ENCODE assay signal across 1 cellular context in the genomic region with DNA sequence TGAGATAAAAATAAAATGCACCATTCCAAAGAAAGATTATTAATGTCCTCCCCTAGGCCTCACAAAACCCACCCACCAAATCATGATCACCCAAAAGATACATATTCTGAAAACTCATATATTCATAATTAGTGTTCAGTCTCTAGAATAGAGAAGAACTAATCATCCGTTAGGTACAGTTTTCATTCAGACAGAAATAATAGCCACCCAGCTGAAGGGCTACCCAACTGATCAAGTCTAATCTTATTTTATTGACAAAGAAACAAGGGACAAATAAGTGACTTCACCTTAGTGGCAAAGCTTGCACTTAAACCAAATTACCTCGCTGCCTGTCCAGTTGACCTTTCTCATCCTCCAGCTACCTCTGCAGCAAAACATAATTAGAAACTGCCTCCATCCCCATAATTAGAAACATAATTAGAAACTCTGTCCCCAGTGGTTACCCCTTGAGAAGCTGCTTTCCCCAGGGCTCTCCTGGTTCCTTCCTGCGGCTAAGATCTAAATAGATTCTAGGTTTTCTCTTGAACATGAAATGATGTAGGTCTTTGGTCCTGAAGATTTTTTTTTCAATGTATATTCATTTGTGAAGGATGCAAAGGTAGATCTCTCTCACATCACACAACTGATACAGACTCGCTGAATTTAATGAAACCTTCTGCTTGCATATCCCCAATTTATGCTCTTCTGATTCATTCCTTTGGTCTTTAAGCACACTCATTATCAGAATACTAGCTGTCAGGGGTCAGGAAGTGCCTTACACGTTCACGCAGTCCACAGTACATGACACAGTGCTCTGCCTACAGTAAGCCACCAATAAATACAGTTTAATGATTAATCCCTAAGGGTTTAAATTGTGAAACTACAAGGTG.
TF ChIP-seq lines count a peak whose summit lies in the region.

No MANE protein-coding gene starts in this region.

TF ChIP-seq in GM12878, 131 proteins besides CTCF, POLR2A, EP300 and RAD21 (continues in another document):
- TF ChIP-seq, protein P1, sequence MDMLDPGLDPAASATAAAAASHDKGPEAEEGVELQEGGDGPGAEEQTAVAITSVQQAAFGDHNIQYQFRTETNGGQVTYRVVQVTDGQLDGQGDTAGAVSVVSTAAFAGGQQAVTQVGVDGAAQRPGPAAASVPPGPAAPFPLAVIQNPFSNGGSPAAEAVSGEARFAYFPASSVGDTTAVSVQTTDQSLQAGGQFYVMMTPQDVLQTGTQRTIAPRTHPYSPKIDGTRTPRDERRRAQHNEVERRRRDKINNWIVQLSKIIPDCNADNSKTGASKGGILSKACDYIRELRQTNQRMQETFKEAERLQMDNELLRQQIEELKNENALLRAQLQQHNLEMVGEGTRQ (IDR thresholded peaks at IDR 0.05; ENCODE audit: borderline replicate concordance, low read depth, low read length): no peak
- TF ChIP-seq RELA (IDR thresholded peaks at IDR 0.05; ENCODE audit: borderline replicate concordance, partially characterized antibody) (no peak), IRF4 (IDR thresholded peaks at IDR 0.05; ENCODE audit: low read depth, low read length) (no peak), IKZF2 (IDR thresholded peaks at IDR 0.05) (peak; percentile 68 to 73), BMI1 (IDR thresholded peaks at IDR 0.05; ENCODE audit: borderline replicate concordance) (0 out of 2 replicates have a peak, but pooled peaks have one; percentile 16), NR2C1 (IDR thresholded peaks at IDR 0.05) (no peak; the same call in 1 of the 2 replicates), EED (IDR thresholded peaks at IDR 0.05; ENCODE audit: low read depth) (no peak), CBX5 (IDR thresholded peaks at IDR 0.05; ENCODE audit: low read depth) (no peak), TAF1 (IDR thresholded peaks at IDR 0.05; ENCODE audit: borderline replicate concordance, low read depth, low read length) (no peak), ZNF274 (IDR thresholded peaks at IDR 0.05; ENCODE audit: insufficient read depth, insufficient read length) (no peak), RB1 (IDR thresholded peaks at IDR 0.05; ENCODE audit: borderline replicate concordance) (no peak), FOXK2 (IDR thresholded peaks at IDR 0.05) (no peak), HDGF (IDR thresholded peaks at IDR 0.05) (no peak), SREBF1 (IDR thresholded peaks at IDR 0.05; ENCODE audit: low read length) (no peak), SMAD1 (IDR thresholded peaks at IDR 0.05; ENCODE audit: low read depth, partially characterized antibody) (peak; percentile 23), TBL1XR1 (IDR thresholded peaks at IDR 0.05; ENCODE audit: low read depth, low read length) (no peak; the same call in 1 of the 2 replicates), SUZ12 (IDR thresholded peaks at IDR 0.05; ENCODE audit: unreplicated experiment) (no peak), SP1 (IDR thresholded peaks at IDR 0.05; ENCODE audit: low read depth, low read length) (no peak), MEF2B (IDR thresholded peaks at IDR 0.05; ENCODE audit: partially characterized antibody, poor library complexity, severe bottlenecking) (peak; percentile 84), TCF3 (IDR thresholded peaks at IDR 0.05; ENCODE audit: borderline replicate concordance, insufficient read depth, low read depth, low read length) (no peak), LARP7 (IDR thresholded peaks at IDR 0.05) (no peak), TCF7 (IDR thresholded peaks at IDR 0.05; ENCODE audit: borderline replicate concordance) (no peak), PAX5 (IDR thresholded peaks at IDR 0.05; ENCODE audit: borderline replicate concordance, low read depth, low read length) (no peak), MTA3 (IDR thresholded peaks at IDR 0.05; ENCODE audit: borderline replicate concordance, low read length) (no peak), ESRRA (IDR thresholded peaks at IDR 0.05; ENCODE audit: low read length) (peak; percentile 15; the same call in 1 of the 2 replicates), ZNF622 (IDR thresholded peaks at IDR 0.05) (no peak), CEBPB (IDR thresholded peaks at IDR 0.05; ENCODE audit: borderline replicate concordance in 1 of 2, low read depth in 2 of 2, low read length in 2 of 2) (no peak), BACH1 (IDR thresholded peaks at IDR 0.05; ENCODE audit: borderline replicate concordance) (no peak), DPF2 (IDR thresholded peaks at IDR 0.05) (peak; percentile 67), RAD51 (IDR thresholded peaks at IDR 0.05) (no peak), ZBED1 (IDR thresholded peaks at IDR 0.05; ENCODE audit: borderline replicate concordance) (no peak), RUNX3 (IDR thresholded peaks at IDR 0.05; ENCODE audit: low read length) (no peak; the same call in 1 of the 2 replicates), ZNF217 (IDR thresholded peaks at IDR 0.05) (no peak), ZNF384 (IDR thresholded peaks at IDR 0.05; ENCODE audit: borderline replicate concordance, low read depth, low read length) (peak; percentile 34; the same call in 1 of the 2 replicates)
- TF ChIP-seq, protein P2, sequence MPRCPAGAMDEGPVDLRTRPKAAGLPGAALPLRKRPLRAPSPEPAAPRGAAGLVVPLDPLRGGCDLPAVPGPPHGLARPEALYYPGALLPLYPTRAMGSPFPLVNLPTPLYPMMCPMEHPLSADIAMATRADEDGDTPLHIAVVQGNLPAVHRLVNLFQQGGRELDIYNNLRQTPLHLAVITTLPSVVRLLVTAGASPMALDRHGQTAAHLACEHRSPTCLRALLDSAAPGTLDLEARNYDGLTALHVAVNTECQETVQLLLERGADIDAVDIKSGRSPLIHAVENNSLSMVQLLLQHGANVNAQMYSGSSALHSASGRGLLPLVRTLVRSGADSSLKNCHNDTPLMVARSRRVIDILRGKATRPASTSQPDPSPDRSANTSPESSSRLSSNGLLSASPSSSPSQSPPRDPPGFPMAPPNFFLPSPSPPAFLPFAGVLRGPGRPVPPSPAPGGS (IDR thresholded peaks at IDR 0.05; ENCODE audit: borderline replicate concordance, insufficient read depth, low read depth, low read length, poor library complexity, severe bottlenecking): no peak
- TF ChIP-seq, protein P3, sequence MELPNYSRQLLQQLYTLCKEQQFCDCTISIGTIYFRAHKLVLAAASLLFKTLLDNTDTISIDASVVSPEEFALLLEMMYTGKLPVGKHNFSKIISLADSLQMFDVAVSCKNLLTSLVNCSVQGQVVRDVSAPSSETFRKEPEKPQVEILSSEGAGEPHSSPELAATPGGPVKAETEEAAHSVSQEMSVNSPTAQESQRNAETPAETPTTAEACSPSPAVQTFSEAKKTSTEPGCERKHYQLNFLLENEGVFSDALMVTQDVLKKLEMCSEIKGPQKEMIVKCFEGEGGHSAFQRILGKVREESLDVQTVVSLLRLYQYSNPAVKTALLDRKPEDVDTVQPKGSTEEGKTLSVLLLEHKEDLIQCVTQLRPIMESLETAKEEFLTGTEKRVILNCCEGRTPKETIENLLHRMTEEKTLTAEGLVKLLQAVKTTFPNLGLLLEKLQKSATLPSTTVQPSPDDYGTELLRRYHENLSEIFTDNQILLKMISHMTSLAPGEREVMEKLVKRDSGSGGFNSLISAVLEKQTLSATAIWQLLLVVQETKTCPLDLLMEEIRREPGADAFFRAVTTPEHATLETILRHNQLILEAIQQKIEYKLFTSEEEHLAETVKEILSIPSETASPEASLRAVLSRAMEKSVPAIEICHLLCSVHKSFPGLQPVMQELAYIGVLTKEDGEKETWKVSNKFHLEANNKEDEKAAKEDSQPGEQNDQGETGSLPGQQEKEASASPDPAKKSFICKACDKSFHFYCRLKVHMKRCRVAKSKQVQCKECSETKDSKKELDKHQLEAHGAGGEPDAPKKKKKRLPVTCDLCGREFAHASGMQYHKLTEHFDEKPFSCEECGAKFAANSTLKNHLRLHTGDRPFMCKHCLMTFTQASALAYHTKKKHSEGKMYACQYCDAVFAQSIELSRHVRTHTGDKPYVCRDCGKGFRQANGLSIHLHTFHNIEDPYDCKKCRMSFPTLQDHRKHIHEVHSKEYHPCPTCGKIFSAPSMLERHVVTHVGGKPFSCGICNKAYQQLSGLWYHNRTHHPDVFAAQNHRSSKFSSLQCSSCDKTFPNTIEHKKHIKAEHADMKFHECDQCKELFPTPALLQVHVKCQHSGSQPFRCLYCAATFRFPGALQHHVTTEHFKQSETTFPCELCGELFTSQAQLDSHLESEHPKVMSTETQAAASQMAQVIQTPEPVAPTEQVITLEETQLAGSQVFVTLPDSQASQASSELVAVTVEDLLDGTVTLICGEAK (IDR thresholded peaks at IDR 0.05; ENCODE audit: borderline replicate concordance): peak; percentile 24; the same call in 1 of the 2 replicates
- TF ChIP-seq, protein P4, sequence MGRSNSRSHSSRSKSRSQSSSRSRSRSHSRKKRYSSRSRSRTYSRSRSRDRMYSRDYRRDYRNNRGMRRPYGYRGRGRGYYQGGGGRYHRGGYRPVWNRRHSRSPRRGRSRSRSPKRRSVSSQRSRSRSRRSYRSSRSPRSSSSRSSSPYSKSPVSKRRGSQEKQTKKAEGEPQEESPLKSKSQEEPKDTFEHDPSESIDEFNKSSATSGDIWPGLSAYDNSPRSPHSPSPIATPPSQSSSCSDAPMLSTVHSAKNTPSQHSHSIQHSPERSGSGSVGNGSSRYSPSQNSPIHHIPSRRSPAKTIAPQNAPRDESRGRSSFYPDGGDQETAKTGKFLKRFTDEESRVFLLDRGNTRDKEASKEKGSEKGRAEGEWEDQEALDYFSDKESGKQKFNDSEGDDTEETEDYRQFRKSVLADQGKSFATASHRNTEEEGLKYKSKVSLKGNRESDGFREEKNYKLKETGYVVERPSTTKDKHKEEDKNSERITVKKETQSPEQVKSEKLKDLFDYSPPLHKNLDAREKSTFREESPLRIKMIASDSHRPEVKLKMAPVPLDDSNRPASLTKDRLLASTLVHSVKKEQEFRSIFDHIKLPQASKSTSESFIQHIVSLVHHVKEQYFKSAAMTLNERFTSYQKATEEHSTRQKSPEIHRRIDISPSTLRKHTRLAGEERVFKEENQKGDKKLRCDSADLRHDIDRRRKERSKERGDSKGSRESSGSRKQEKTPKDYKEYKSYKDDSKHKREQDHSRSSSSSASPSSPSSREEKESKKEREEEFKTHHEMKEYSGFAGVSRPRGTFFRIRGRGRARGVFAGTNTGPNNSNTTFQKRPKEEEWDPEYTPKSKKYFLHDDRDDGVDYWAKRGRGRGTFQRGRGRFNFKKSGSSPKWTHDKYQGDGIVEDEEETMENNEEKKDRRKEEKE (IDR thresholded peaks at IDR 0.05): no peak
- TF ChIP-seq, protein P5, sequence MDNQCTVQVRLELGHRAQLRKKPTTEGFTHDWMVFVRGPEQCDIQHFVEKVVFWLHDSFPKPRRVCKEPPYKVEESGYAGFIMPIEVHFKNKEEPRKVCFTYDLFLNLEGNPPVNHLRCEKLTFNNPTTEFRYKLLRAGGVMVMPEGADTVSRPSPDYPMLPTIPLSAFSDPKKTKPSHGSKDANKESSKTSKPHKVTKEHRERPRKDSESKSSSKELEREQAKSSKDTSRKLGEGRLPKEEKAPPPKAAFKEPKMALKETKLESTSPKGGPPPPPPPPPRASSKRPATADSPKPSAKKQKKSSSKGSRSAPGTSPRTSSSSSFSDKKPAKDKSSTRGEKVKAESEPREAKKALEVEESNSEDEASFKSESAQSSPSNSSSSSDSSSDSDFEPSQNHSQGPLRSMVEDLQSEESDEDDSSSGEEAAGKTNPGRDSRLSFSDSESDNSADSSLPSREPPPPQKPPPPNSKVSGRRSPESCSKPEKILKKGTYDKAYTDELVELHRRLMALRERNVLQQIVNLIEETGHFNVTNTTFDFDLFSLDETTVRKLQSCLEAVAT (IDR thresholded peaks at IDR 0.05): 0 out of 2 replicates have a peak, but pooled peaks have one; percentile 32
- TF ChIP-seq, protein P6, sequence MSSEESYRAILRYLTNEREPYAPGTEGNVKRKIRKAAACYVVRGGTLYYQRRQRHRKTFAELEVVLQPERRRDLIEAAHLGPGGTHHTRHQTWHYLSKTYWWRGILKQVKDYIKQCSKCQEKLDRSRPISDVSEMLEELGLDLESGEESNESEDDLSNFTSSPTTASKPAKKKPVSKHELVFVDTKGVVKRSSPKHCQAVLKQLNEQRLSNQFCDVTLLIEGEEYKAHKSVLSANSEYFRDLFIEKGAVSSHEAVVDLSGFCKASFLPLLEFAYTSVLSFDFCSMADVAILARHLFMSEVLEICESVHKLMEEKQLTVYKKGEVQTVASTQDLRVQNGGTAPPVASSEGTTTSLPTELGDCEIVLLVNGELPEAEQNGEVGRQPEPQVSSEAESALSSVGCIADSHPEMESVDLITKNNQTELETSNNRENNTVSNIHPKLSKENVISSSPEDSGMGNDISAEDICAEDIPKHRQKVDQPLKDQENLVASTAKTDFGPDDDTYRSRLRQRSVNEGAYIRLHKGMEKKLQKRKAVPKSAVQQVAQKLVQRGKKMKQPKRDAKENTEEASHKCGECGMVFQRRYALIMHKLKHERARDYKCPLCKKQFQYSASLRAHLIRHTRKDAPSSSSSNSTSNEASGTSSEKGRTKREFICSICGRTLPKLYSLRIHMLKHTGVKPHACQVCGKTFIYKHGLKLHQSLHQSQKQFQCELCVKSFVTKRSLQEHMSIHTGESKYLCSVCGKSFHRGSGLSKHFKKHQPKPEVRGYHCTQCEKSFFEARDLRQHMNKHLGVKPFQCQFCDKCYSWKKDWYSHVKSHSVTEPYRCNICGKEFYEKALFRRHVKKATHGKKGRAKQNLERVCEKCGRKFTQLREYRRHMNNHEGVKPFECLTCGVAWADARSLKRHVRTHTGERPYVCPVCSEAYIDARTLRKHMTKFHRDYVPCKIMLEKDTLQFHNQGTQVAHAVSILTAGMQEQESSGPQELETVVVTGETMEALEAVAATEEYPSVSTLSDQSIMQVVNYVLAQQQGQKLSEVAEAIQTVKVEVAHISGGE (CRISPR knock-in tag; IDR thresholded peaks at IDR 0.05): no peak
- TF ChIP-seq, protein P7, sequence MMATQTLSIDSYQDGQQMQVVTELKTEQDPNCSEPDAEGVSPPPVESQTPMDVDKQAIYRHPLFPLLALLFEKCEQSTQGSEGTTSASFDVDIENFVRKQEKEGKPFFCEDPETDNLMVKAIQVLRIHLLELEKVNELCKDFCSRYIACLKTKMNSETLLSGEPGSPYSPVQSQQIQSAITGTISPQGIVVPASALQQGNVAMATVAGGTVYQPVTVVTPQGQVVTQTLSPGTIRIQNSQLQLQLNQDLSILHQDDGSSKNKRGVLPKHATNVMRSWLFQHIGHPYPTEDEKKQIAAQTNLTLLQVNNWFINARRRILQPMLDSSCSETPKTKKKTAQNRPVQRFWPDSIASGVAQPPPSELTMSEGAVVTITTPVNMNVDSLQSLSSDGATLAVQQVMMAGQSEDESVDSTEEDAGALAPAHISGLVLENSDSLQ (IDR thresholded peaks at IDR 0.05): peak; percentile 30; the same call in 1 of the 2 replicates
